In the genomic region with DNA sequence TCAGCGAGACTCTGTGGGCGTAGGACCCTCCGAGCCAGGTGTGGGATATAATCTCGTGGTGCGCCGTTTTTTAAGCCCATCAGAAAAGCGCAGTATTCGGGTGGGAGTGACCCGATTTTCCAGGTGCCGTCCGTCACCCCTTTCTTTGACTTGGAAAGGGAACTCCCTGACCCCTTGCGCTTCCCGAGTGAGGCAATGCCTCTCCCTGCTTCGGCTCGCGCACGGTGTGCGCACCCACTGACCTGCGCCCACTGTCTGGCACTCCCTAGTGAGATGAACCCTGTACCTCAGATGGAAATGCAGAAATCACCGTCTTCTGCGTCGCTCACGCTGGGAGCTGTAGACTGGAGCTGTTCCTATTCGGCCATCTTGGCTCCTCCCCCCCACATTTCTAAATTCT, we compare ENCODE assay signal across 7 cellular contexts.
DNase-seq lines count a peak whose midpoint lies in the region; ATAC-seq and TF ChIP-seq lines count a peak whose summit lies in the region.
"Not testable (repeated sequence)": the region's sequence is repeated elsewhere in the genome, so short reads cannot be mapped to it uniquely, and the experiment has no call there.

No MANE protein-coding gene starts in this region.

- H3K4me1 ChIP-seq in Caco-2; H9 (ENCODE audit: insufficient read depth, low read length); HUES6 (ENCODE audit: control insufficient read depth, insufficient read depth, low read length); neural progenitor cell: not testable (repeated sequence)

- not testable (repeated sequence) for H2BK12ac ChIP-seq in H9 (ENCODE audit: insufficient read length, low read depth, low read length)

- not testable (repeated sequence) for H3K79me2 ChIP-seq in H9 (ENCODE audit: insufficient read depth, low read length); neural progenitor cell (ENCODE audit: low read depth)

- intact Hi-C loops in Caco-2 (cut with micrococcal nuclease; ENCODE audit: unreplicated experiment) = not testable (repeated sequence)

- not testable (repeated sequence) for ATAC-seq in WTC11

- H3K56ac ChIP-seq in H9 (ENCODE audit: insufficient read length, low read depth, low read length) = not testable (repeated sequence)

- H3K79me1 ChIP-seq in H9 (ENCODE audit: insufficient read depth, low read depth, low read length, poor library complexity, severe bottlenecking) = not testable (repeated sequence)

- not testable (repeated sequence) for H3K14ac ChIP-seq in H9 (ENCODE audit: insufficient read depth, low read length)

- H3K36me3 ChIP-seq in Caco-2 (ENCODE audit: control insufficient read depth, insufficient read depth, low read length); HUES6 (ENCODE audit: control insufficient read depth, insufficient read depth, low read length); neural progenitor cell: not testable (repeated sequence)

- not testable (repeated sequence) for H3T11ph ChIP-seq in H9 (ENCODE audit: low read length)

- not testable (repeated sequence) for H3K9me3 ChIP-seq in Caco-2; H9 (ENCODE audit: control insufficient read depth, low read depth, low read length); HUES6 (ENCODE audit: control insufficient read depth, insufficient read depth, low read depth, low read length); neural progenitor cell (ENCODE audit: low read depth)

- not testable (repeated sequence) for H3K27ac ChIP-seq in H9 (ENCODE audit: insufficient read length, low read depth, low read length); HUES6 (ENCODE audit: low read depth, low read length); neural progenitor cell

- H3K36me3 Mint-ChIP-seq in Caco-2 (ENCODE audit: insufficient read depth, unreplicated experiment); H9 (ENCODE audit: insufficient read depth in 1 of 3, low read depth in 3 of 3); WTC11; glutamatergic neuron (ENCODE audit: unreplicated experiment); nephron progenitor cell (ENCODE audit: low read depth); neural progenitor cell: not testable (repeated sequence)

- H3K4me3 Mint-ChIP-seq in Caco-2 (ENCODE audit: unreplicated experiment) (peak overlapping the region; percentile 82), H9 (peak overlapping the region; percentile 70 to 78), WTC11 (peak overlapping the region; percentile 79), nephron progenitor cell (peak overlapping the region; percentile 47)
- H3K4me3 Mint-ChIP-seq in glutamatergic neuron (ENCODE audit: unreplicated experiment); neural progenitor cell: not testable (repeated sequence)

- BruUV-seq in Caco-2 (replicated peaks; lab: Mats Ljungman, UMichigan) = not testable (repeated sequence)

- H3K4me3 ChIP-seq in Caco-2 (ENCODE audit: low read depth, low read length) = not testable (repeated sequence)
- H3K4me3 ChIP-seq in HUES6 (ENCODE audit: low read depth, low read length) = peak overlapping the region; percentile 23; the same call in 1 of the 2 replicates
- peak overlapping the region; percentile 24 for H3K4me3 ChIP-seq in neural progenitor cell

- H3K9me3 Mint-ChIP-seq in Caco-2 (ENCODE audit: unreplicated experiment); H9; WTC11; glutamatergic neuron (ENCODE audit: unreplicated experiment); nephron progenitor cell; neural progenitor cell: not testable (repeated sequence)

- not testable (repeated sequence) for H2BK5ac ChIP-seq in H9 (ENCODE audit: insufficient read length, low read length)

- H4K91ac ChIP-seq in H9 (ENCODE audit: insufficient read length, low read depth, low read length) = not testable (repeated sequence)

- not testable (repeated sequence) for H3K23ac ChIP-seq in H9 (ENCODE audit: insufficient read length, low read depth, low read length)

- CTCF ChIA-PET in Caco-2 (lab: Charles Lee) = not testable (repeated sequence)
- CTCF ChIA-PET in WTC11 (lab: Charles Lee) = interaction anchor here (1.4 kb wide), 1 partner anchor 22 kb away, joined by 4 read pairs; no protein-coding TSS in a partner anchor

- not testable (repeated sequence) for H3F3A ChIP-seq in neural progenitor cell (ENCODE audit: low read depth)

- not testable (repeated sequence) for H4K5ac ChIP-seq in H9 (ENCODE audit: insufficient read length, low read depth, low read length)

- not testable (repeated sequence) for TF ChIP-seq CTCF in Caco-2 (IDR thresholded peaks at IDR 0.05; ENCODE audit: insufficient read depth in 1 of 2, low read depth in 1 of 2, low read length in 1 of 2, severe bottlenecking in 1 of 2, unreplicated experiment in 1 of 2); H9 (conservative IDR thresholded peaks at IDR 0.05); WTC11 (IDR thresholded peaks at IDR 0.05); glutamatergic neuron (IDR thresholded peaks at IDR 0.05; ENCODE audit: partially characterized antibody, unreplicated experiment); nephron progenitor cell (IDR thresholded peaks at IDR 0.05); neural progenitor cell (IDR thresholded peaks at IDR 0.05)

- not testable (repeated sequence) for H3K9ac ChIP-seq in H9 (ENCODE audit: extremely low read depth, insufficient read length, low read length); HUES6 (ENCODE audit: low read length); neural progenitor cell

- not testable (repeated sequence) for H3K4me2 ChIP-seq in H9 (ENCODE audit: insufficient read depth, insufficient read length, low read length)
- H3K4me2 ChIP-seq in neural progenitor cell = peak overlapping the region; percentile 60

- H3K18ac ChIP-seq in H9 (ENCODE audit: insufficient read length, low read depth, low read length) = not testable (repeated sequence)

- H3K27me3 Mint-ChIP-seq in Caco-2 (ENCODE audit: insufficient read depth, unreplicated experiment); H9 (ENCODE audit: low read depth); WTC11 (ENCODE audit: low read depth); glutamatergic neuron (ENCODE audit: unreplicated experiment); nephron progenitor cell (ENCODE audit: low read depth, poor library complexity); neural progenitor cell (ENCODE audit: insufficient read depth, low read depth): not testable (repeated sequence)

- not testable (repeated sequence) for H3K4me1 Mint-ChIP-seq in Caco-2 (ENCODE audit: low read depth, unreplicated experiment); H9; WTC11; glutamatergic neuron (ENCODE audit: low read depth, unreplicated experiment); nephron progenitor cell; neural progenitor cell

- DNase-seq in Caco-2; H9; WTC11 (ENCODE audit: low spot score); glutamatergic neuron; nephron progenitor cell; neural progenitor cell (ENCODE audit: low spot score): not testable (repeated sequence)

- not testable (repeated sequence) for H2AK5ac ChIP-seq in H9 (ENCODE audit: insufficient read length, low read length)

- not testable (repeated sequence) for H3K27me3 ChIP-seq in Caco-2 (replicated peaks; ENCODE audit: control insufficient read depth, insufficient read depth, low read length); H9 (ENCODE audit: insufficient read depth, low read length); HUES6 (ENCODE audit: control insufficient read depth, insufficient read depth, low read length); neural progenitor cell

- not testable (repeated sequence) for H2AFZ ChIP-seq in H9 (ENCODE audit: low read length); neural progenitor cell (replicated peaks)

- H3K23me2 ChIP-seq in H9 (ENCODE audit: insufficient read length, low read depth, low read length, poor library complexity, severe bottlenecking) = not testable (repeated sequence)

- no CpG with 5 or more reads among the region's 24 CpGs for WGBS in H9 (ENCODE audit: extremely low coverage, insufficient read length, low lambda C conversion rate)

- H3K27ac Mint-ChIP-seq in Caco-2 (ENCODE audit: unreplicated experiment); nephron progenitor cell; neural progenitor cell: not testable (repeated sequence)
- H3K27ac Mint-ChIP-seq in H9 (peak overlapping the region; percentile 68 to 87 (median 86); a peak in 3 of 7 replicates), WTC11 (peak overlapping the region; percentile 66; the same call in 1 of the 2 replicates), glutamatergic neuron (ENCODE audit: unreplicated experiment) (peak overlapping the region; percentile 68)

- POLR2A ChIA-PET in Caco-2 (lab: Charles Lee); WTC11 (lab: Charles Lee): not testable (repeated sequence)

- not testable (repeated sequence) for H3K4ac ChIP-seq in H9 (ENCODE audit: low read depth, low read length)

- H2BK120ac ChIP-seq in H9 (ENCODE audit: low read depth, low read length, poor library complexity, severe bottlenecking) = not testable (repeated sequence)

- not testable (repeated sequence) for H2BK15ac ChIP-seq in H9 (ENCODE audit: low read depth, low read length)

- H4K20me1 ChIP-seq in H9 (ENCODE audit: control insufficient read depth, insufficient read depth, insufficient read length); neural progenitor cell (ENCODE audit: low read depth): not testable (repeated sequence)

- H4K8ac ChIP-seq in H9 (replicated peaks; ENCODE audit: insufficient read length, low read depth, low read length) = not testable (repeated sequence)

- H2BK20ac ChIP-seq in H9 (ENCODE audit: low read depth, low read length, poor library complexity, severe bottlenecking) = not testable (repeated sequence)
